In genomic region chr15:41331281-41331680, GRCh38 we compare ENCODE assay signal across 1 cellular context.
TF ChIP-seq lines count a peak whose summit lies in the region.

No MANE protein-coding gene starts in this region.

TF ChIP-seq in K562, 482 proteins besides CTCF, POLR2A, EP300 and RAD21 (continued from another document):
- TF ChIP-seq SAFB (IDR thresholded peaks at IDR 0.05; ENCODE audit: borderline replicate concordance, low read depth, low read length) (no peak), BRD9 (IDR thresholded peaks at IDR 0.05; ENCODE audit: low read depth, partially characterized antibody) (no peak), CXXC5 (CRISPR knock-in tag; IDR thresholded peaks at IDR 0.05) (no peak), KLF10 (CRISPR knock-in tag; IDR thresholded peaks at IDR 0.05) (no peak)
- TF ChIP-seq, protein P1, sequence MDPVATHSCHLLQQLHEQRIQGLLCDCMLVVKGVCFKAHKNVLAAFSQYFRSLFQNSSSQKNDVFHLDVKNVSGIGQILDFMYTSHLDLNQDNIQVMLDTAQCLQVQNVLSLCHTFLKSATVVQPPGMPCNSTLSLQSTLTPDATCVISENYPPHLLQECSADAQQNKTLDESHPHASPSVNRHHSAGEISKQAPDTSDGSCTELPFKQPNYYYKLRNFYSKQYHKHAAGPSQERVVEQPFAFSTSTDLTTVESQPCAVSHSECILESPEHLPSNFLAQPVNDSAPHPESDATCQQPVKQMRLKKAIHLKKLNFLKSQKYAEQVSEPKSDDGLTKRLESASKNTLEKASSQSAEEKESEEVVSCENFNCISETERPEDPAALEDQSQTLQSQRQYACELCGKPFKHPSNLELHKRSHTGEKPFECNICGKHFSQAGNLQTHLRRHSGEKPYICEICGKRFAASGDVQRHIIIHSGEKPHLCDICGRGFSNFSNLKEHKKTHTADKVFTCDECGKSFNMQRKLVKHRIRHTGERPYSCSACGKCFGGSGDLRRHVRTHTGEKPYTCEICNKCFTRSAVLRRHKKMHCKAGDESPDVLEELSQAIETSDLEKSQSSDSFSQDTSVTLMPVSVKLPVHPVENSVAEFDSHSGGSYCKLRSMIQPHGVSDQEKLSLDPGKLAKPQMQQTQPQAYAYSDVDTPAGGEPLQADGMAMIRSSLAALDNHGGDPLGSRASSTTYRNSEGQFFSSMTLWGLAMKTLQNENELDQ (CRISPR knock-in tag; IDR thresholded peaks at IDR 0.05; ENCODE audit: borderline replicate concordance), result no peak
